ENCODE assay signal across 8 cellular contexts in genomic region chr6:624979-625378, GRCh38. TPM values are rescaled to one million over a fixed set of nuclear protein-coding genes. Genes with fewer than 3 reads are reported as not detected.
DNase-seq lines count a peak whose midpoint lies in the region; FAIRE-seq and TF ChIP-seq lines count a peak whose summit lies in the region.

No MANE protein-coding gene starts in this region.

- H2BK20ac ChIP-seq in H9 (ENCODE audit: low read depth, low read length, poor library complexity, severe bottlenecking) = no peak overlapping the region

- H2BK15ac ChIP-seq in H9 (ENCODE audit: low read depth, low read length) = no peak overlapping the region

- no peaks in the 10 kb centered on the region for H3K9me3 ChIP-seq in H9 (ENCODE audit: control insufficient read depth, low read depth, low read length)

- no peaks in the 10 kb centered on the region for H3K79me2 ChIP-seq in H9 (ENCODE audit: insufficient read depth, low read length)

- no peak for TF ChIP-seq POLR2A in GM12892 (IDR thresholded peaks at IDR 0.05; ENCODE audit: low read depth, low read length)

- H3K36me3 Mint-ChIP-seq in H9 (ENCODE audit: insufficient read depth in 1 of 3, low read depth in 3 of 3) = peaks cover 0 to 12% (median 10%) of the 10 kb centered on the region in 3 experiments; a peak in 4 of 7 replicates

- no peak overlapping the region for H3K18ac ChIP-seq in H9 (ENCODE audit: insufficient read length, low read depth, low read length)

- TF ChIP-seq CTCF in AG09309 (IDR thresholded peaks at IDR 0.05; ENCODE audit: control insufficient read depth, insufficient read depth, low read depth, low read length, missing control alignments) (peak; percentile 18), H9 (conservative IDR thresholded peaks at IDR 0.05) (peak; percentile 52; the same call in 2 of the 3 replicates)

- no peak overlapping the region for H3K14ac ChIP-seq in H9 (ENCODE audit: insufficient read depth, low read length)

- H3K27ac ChIP-seq in H9 (ENCODE audit: insufficient read length, low read depth, low read length) = no peak overlapping the region

- H3K56ac ChIP-seq in H9 (ENCODE audit: insufficient read length, low read depth, low read length) = no peak overlapping the region

- FAIRE-seq in GM12892 (lab: Jason Lieb, UNC) = no peak

- H4K8ac ChIP-seq in H9 (replicated peaks; ENCODE audit: insufficient read length, low read depth, low read length) = no peak overlapping the region

- H2BK5ac ChIP-seq in H9 (ENCODE audit: insufficient read length, low read length) = no peak overlapping the region

- H2BK12ac ChIP-seq in H9 (ENCODE audit: insufficient read length, low read depth, low read length) = no peak overlapping the region

- H2AFZ ChIP-seq in H9 (ENCODE audit: low read length) = no peak overlapping the region

- H4K5ac ChIP-seq in H9 (ENCODE audit: insufficient read length, low read depth, low read length) = no peak overlapping the region

- H3K4me2 ChIP-seq in H9 (ENCODE audit: insufficient read depth, insufficient read length, low read length) = no peak overlapping the region

- no peak overlapping the region for H2BK120ac ChIP-seq in H9 (ENCODE audit: low read depth, low read length, poor library complexity, severe bottlenecking)

- H3K9ac ChIP-seq in H9 (ENCODE audit: extremely low read depth, insufficient read length, low read length) = no peak overlapping the region

- H3K4ac ChIP-seq in H9 (ENCODE audit: low read depth, low read length) = no peak overlapping the region

- H3K23ac ChIP-seq in H9 (ENCODE audit: insufficient read length, low read depth, low read length) = no peak overlapping the region

- no peaks in the 10 kb centered on the region for H3K79me1 ChIP-seq in H9 (ENCODE audit: insufficient read depth, low read depth, low read length, poor library complexity, severe bottlenecking)

- H3K4me3 ChIP-seq in AG09309 (ENCODE audit: control insufficient read depth, low read depth, low read length) = no peak overlapping the region

- no peak overlapping the region for H3K4me3 Mint-ChIP-seq in H9

- H3K27me3 ChIP-seq in H9 (ENCODE audit: insufficient read depth, low read length) = no peaks in the 10 kb centered on the region

- no peak overlapping the region for H2AK5ac ChIP-seq in H9 (ENCODE audit: insufficient read length, low read length)

- peaks cover 34 to 35% of the 10 kb centered on the region in 2 experiments for H3K4me1 Mint-ChIP-seq in H9

- no peaks in the 10 kb centered on the region for H3K9me3 Mint-ChIP-seq in H9

- H4K91ac ChIP-seq in H9 (ENCODE audit: insufficient read length, low read depth, low read length) = no peak overlapping the region

- no peaks in the 10 kb centered on the region for H4K20me1 ChIP-seq in H9 (ENCODE audit: control insufficient read depth, insufficient read depth, insufficient read length)

- no peaks in the 10 kb centered on the region for H3K27me3 Mint-ChIP-seq in H9 (ENCODE audit: low read depth)

- H3K4me1 ChIP-seq in H9 (ENCODE audit: insufficient read depth, low read length) = no peaks in the 10 kb centered on the region; the same call in none of the 2 replicates

- H3T11ph ChIP-seq in H9 (ENCODE audit: low read length) = no peak overlapping the region

- H3K27ac Mint-ChIP-seq in H9 = peak overlapping the region; percentile 81 to 97 (median 88); a peak in 4 of 7 replicates

- no peaks in the 10 kb centered on the region for H3K23me2 ChIP-seq in H9 (ENCODE audit: insufficient read length, low read depth, low read length, poor library complexity, severe bottlenecking)

- DNase-seq in AG09309 (ENCODE audit: low read depth) (no peak), H9 (no peak), astrocyte of the hippocampus (ENCODE audit: low read depth, low spot score) (peak; percentile 27), iris pigment epithelial cell (ENCODE audit: low read depth) (peak; percentile 37), GM12892 (ENCODE audit: insufficient read length) (no peak), NCI-H526 treated with DMSO at 0.1 percent for 48 hours (lab: John Stamatoyannopoulos, UW) (no peak), GM03348 (ENCODE audit: low spot score) (no peak)
- DNase-seq in stimulated activated naive CD4-positive, alpha-beta T cell treated with Interleukin-2 at 50 U/mL for 16 hours (lab: John Stamatoyannopoulos, UW) = no peak

- no CpG with 5 or more reads among the region's 11 CpGs for WGBS in H9 (ENCODE audit: extremely low coverage, insufficient read length, low lambda C conversion rate)

RNA-seq across cellular contexts. Expression of gene HUS1B, which starts 31.9 kb away (rescaled TPM):
- total RNA-seq in H9 (2021) = 0.96 and 1.2 TPM in 2 replicates
- 0.28 TPM for polyA plus RNA-seq in GM12892 (2012; ENCODE audit: missing spikeins)

Comparison
In these comparisons a context has a peak if more than half of its experiments do, and no peak if none do; other contexts are left out.
1. DNase-seq: peak in astrocyte of the hippocampus (single experiment) and iris pigment epithelial cell (single experiment); none in AG09309 (single experiment), H9 (single experiment), GM12892 (single experiment), NCI-H526 treated with DMSO at 0.1 percent for 48 hours (single experiment), stimulated activated naive CD4-positive, alpha-beta T cell treated with Interleukin-2 at 50 U/mL for 16 hours (single experiment) and GM03348 (single experiment).